8 cellular contexts compared by ENCODE assay signal in the genomic region with DNA sequence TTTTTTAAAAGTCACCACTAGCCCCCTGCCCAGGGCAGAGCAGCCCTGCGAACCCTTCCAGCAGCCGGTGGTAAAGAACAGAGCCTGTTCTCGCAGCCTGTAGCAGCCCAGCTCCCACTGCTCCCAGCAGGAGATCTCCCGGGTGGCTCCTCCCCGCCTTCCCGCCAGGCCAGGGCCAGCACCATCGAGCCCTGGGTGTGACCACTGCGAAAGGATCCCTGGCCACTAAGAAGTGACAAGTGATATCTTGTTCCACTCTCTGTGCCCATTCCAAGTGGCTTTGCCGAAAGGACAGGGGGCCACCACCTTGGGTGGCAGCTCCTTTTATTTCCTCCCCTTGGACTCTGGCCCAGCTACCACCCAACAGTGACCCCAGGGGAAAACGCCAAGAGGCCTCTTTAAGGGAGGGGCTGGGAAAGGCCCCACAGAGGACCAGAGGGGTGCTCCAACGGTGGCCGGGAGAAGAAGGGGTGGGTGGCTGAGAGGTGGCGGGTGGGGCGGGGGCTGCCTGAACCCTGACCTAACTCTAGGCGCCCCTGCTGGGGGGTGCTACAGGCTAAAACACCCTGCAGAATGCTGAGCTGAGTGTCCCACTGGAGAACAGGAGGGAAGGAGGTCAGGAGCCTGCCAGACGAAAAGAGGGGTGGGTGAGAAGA. TPM values are rescaled to one million over a fixed set of nuclear protein-coding genes. Genes with fewer than 3 reads are reported as not detected.
A peak's percentile ranks its signal among the peaks of the same experiment; 100 is the strongest.
DNase-seq lines count a peak whose midpoint lies in the region; ATAC-seq, FAIRE-seq and TF ChIP-seq lines count a peak whose summit lies in the region.

No MANE protein-coding gene starts in this region.

- DNase-seq in NCI-H748 (lab: John Stamatoyannopoulos, UW; ENCODE audit: unreplicated experiment) (peak; percentile 32), NCI-H748 treated with DMSO at 0.1 percent for 48 hours (lab: John Stamatoyannopoulos, UW) (no peak), astrocyte (ENCODE audit: low read depth) (no peak), kidney (peak; percentile 88), substantia nigra (lab: John Stamatoyannopoulos, UW) (peak in 9 of 49 donors; percentile 24 to 69 (median 32)), NCI-H1436 treated with DMSO at 0.1 percent for 48 hours (lab: John Stamatoyannopoulos, UW) (no peak), NCI-H1092 (lab: John Stamatoyannopoulos, UW) (no peak)

- H3K4me2 ChIP-seq in astrocyte (ENCODE audit: low read length), result peak overlapping the region; percentile 94

- H3K79me2 ChIP-seq in astrocyte (ENCODE audit: insufficient read depth, low read length), result peaks cover 64% of the 10 kb centered on the region

- H3K27me3 Mint-ChIP-seq in astrocyte (ENCODE audit: low read depth, unreplicated experiment), result peaks cover 5% of the 10 kb centered on the region

- peaks cover 20% of the 10 kb centered on the region for H3K4me1 Mint-ChIP-seq in astrocyte (ENCODE audit: low read depth, unreplicated experiment)

- H3K9ac ChIP-seq in astrocyte (ENCODE audit: low read length) (peak overlapping the region; percentile 75), kidney (ENCODE audit: low read length in 2 of 2) (peak overlapping the region; percentile 2 to 71)

- TF ChIP-seq CTCF in astrocyte (IDR thresholded peaks at IDR 0.05; ENCODE audit: insufficient read depth, low read depth, low read length) (no peak), kidney (IDR thresholded peaks at IDR 0.05; ENCODE audit: borderline replicate concordance, extremely low read depth, insufficient read depth) (no peak)

- intact Hi-C loops in kidney (cut with DNase I), result no loop called here

- H3K9me3 Mint-ChIP-seq in astrocyte (ENCODE audit: unreplicated experiment), result no peaks in the 10 kb centered on the region

- H3K36me3 Mint-ChIP-seq in astrocyte (ENCODE audit: low read depth, unreplicated experiment), result peaks cover 3% of the 10 kb centered on the region

- H3K27ac ChIP-seq in astrocyte (ENCODE audit: low read depth, low read length) (no peak overlapping the region), kidney (ENCODE audit: low read depth in 2 of 2, low read length in 2 of 2) (peak overlapping the region; percentile 63 to 88), substantia nigra (ENCODE audit: low read depth, low read length, poor library complexity, severe bottlenecking) (peak overlapping the region; percentile 74)

- H3K36me3 ChIP-seq in astrocyte (ENCODE audit: insufficient read depth, low read length), result no peaks in the 10 kb centered on the region
- H3K36me3 ChIP-seq in kidney (ENCODE audit: control insufficient read depth in 1 of 2, insufficient read depth in 2 of 2, low read length in 2 of 2), result peaks cover 0 to 3% of the 10 kb centered on the region in 2 donors

- H3K9me3 ChIP-seq in astrocyte (ENCODE audit: insufficient read depth, low read depth, low read length) (no peaks in the 10 kb centered on the region), kidney (ENCODE audit: control insufficient read depth in 1 of 2, low read length in 2 of 2) (no peaks in the 10 kb centered on the region)

- H3K27ac Mint-ChIP-seq in astrocyte (ENCODE audit: unreplicated experiment), result peak overlapping the region; percentile 73

- H2AFZ ChIP-seq in astrocyte (ENCODE audit: low read depth, low read length), result no peak overlapping the region

- peaks cover 30% of the 10 kb centered on the region for H3K4me1 ChIP-seq in astrocyte (ENCODE audit: insufficient read depth, low read length)
- H3K4me1 ChIP-seq in kidney (ENCODE audit: control insufficient read depth in 1 of 2, insufficient read depth in 1 of 2, low read depth in 1 of 2, low read length in 2 of 2), result peaks cover 26 to 30% of the 10 kb centered on the region in 2 donors

- H3K4me3 ChIP-seq in astrocyte (ENCODE audit: insufficient read depth, low read depth, low read length) (peak overlapping the region; percentile 66), kidney (ENCODE audit: low read length in 2 of 2) (peak overlapping the region; percentile 33 to 65)

- FAIRE-seq in astrocyte (lab: Jason Lieb, UNC) (no peak), kidney (lab: Jason Lieb, UNC) (no peak)

- peaks cover 57% of the 10 kb centered on the region for H4K20me1 ChIP-seq in astrocyte (ENCODE audit: insufficient read depth, low read length)

- no peaks in the 10 kb centered on the region for H3K27me3 ChIP-seq in astrocyte (ENCODE audit: insufficient read depth, low read length)

- H3K4me3 Mint-ChIP-seq in astrocyte (ENCODE audit: unreplicated experiment), result peak overlapping the region; percentile 73

- no peak for ATAC-seq in GM19467 (IDR thresholded peaks at IDR 0.05; ENCODE audit: unreplicated experiment)

RNA-seq across cellular contexts. Expression of a gene that starts 1.6 kb away (rescaled TPM):
- total RNA-seq in astrocyte (31.3 and 34.0 TPM in 2 replicates), kidney (30.9 TPM)
- 7.1 TPM for polyA plus RNA-seq in kidney (ENCODE audit: insufficient read depth, low read depth, low replicate concordance)

RNA-seq across cellular contexts. Expression of a gene that starts 25.2 kb away (rescaled TPM):
- total RNA-seq in astrocyte (29.8 and 30.3 TPM in 2 replicates), kidney (33.1 TPM)
- 22.2 TPM for polyA plus RNA-seq in kidney (ENCODE audit: insufficient read depth, low read depth, low replicate concordance)

Comparison
In these comparisons a context has a peak if more than half of its experiments do, and no peak if none do; other contexts are left out.
1. DNase-seq: peak in NCI-H748 (single experiment) and kidney (single experiment); none in NCI-H748 treated with DMSO at 0.1 percent for 48 hours (single experiment), astrocyte (single experiment), NCI-H1436 treated with DMSO at 0.1 percent for 48 hours (single experiment) and NCI-H1092 (single experiment).